In genomic region chr3:132317229-132317948, GRCh38 we compare ENCODE assay signal across 9 cellular contexts. TPM values are rescaled to one million over a fixed set of nuclear protein-coding genes. Genes with fewer than 3 reads are reported as not detected.
DNase-seq lines count a peak whose midpoint lies in the region; ATAC-seq, FAIRE-seq and TF ChIP-seq lines count a peak whose summit lies in the region.
"Had no signal": no experiment of that assay in that cellular context is flagged by ENCODE, and none has a peak within 500 bp of the region (broad histone marks: within the 10 kb centered on the region; RNA-seq: fewer than 3 reads in every experiment).

TSS of gene ACP3 (plus strand) at chr3:132317407. CDS start at chr3:132317457, 50 bp downstream.

- H2AFZ ChIP-seq in astrocyte (ENCODE audit: low read depth, low read length): peak within 1 kb of the TSS; percentile 57

- no peaks in the 10 kb centered on the region for H4K20me1 ChIP-seq in astrocyte (ENCODE audit: insufficient read depth, low read length)

- CTCF ChIA-PET in activated CD4-positive, alpha-beta T cell treated with anti-CD3 and anti-CD28 coated beads, Interleukin-2, amount 10 ng/mL, durations not matched to agents 7 days and 5 days (lab: Charles Lee): no interaction called here

- H3K27ac ChIP-seq in astrocyte (ENCODE audit: low read depth, low read length) (no peak within 1 kb of the TSS), thymus (ENCODE audit: low read depth) (peak within 1 kb of the TSS; percentile 33)

- H3K79me2 ChIP-seq in astrocyte (ENCODE audit: insufficient read depth, low read length): no peaks in the 10 kb centered on the region

- no peaks in the 10 kb centered on the region for H3K36me3 ChIP-seq in astrocyte (ENCODE audit: insufficient read depth, low read length)
- H3K36me3 ChIP-seq in thymus (ENCODE audit: control insufficient read depth, insufficient read depth): no peaks in the 10 kb centered on the region

- H3K27me3 ChIP-seq in astrocyte (ENCODE audit: insufficient read depth, low read length) (no peaks in the 10 kb centered on the region), thymus (ENCODE audit: control insufficient read depth, insufficient read depth) (no peaks in the 10 kb centered on the region)

- peaks cover 4% of the 10 kb centered on the region for H3K4me1 Mint-ChIP-seq in astrocyte (ENCODE audit: low read depth, unreplicated experiment)
- no peaks in the 10 kb centered on the region for H3K4me1 Mint-ChIP-seq in activated CD4-positive, alpha-beta T cell treated with anti-CD3 and anti-CD28 coated beads, Interleukin-2, amount 10 ng/mL, durations not matched to agents 24 days and 14 days
- H3K4me1 Mint-ChIP-seq in activated CD4-positive, alpha-beta T cell treated with anti-CD3 and anti-CD28 coated beads, Interleukin-2, amount 10 ng/mL, durations not matched to agents 7 days and 5 days: peaks cover 2% of the 10 kb centered on the region

- no peak for TF ChIP-seq CTCF in astrocyte (IDR thresholded peaks at IDR 0.05; ENCODE audit: insufficient read depth, low read depth, low read length)

- H3K36me3 Mint-ChIP-seq in astrocyte (ENCODE audit: low read depth, unreplicated experiment): no peaks in the 10 kb centered on the region
- H3K36me3 Mint-ChIP-seq in activated CD4-positive, alpha-beta T cell treated with anti-CD3 and anti-CD28 coated beads, Interleukin-2, amount 10 ng/mL, durations not matched to agents 24 days and 14 days (ENCODE audit: low read depth): no peaks in the 10 kb centered on the region
- no peaks in the 10 kb centered on the region for H3K36me3 Mint-ChIP-seq in activated CD4-positive, alpha-beta T cell treated with anti-CD3 and anti-CD28 coated beads, Interleukin-2, amount 10 ng/mL, durations not matched to agents 7 days and 5 days (ENCODE audit: low read depth)

- DNase-seq in LHCN-M2 (ENCODE audit: low read depth): peak; percentile 40
- peak; percentile 89 for DNase-seq in astrocyte (ENCODE audit: low read depth)
- DNase-seq in iPS-NIHi7 (ENCODE audit: extremely low spot score): peak; percentile 58
- no peak for DNase-seq in activated CD4-positive, alpha-beta T cell treated with anti-CD3 and anti-CD28 coated beads, Interleukin-2, amount 10 ng/mL, durations not matched to agents 24 days and 14 days
- DNase-seq in activated CD4-positive, alpha-beta T cell treated with anti-CD3 and anti-CD28 coated beads, Interleukin-2, amount 10 ng/mL, durations not matched to agents 7 days and 5 days: no peak
- no peak for DNase-seq in NCI-H1694 (lab: John Stamatoyannopoulos, UW)

- no peak within 1 kb of the TSS for H3K4me3 Mint-ChIP-seq in astrocyte (ENCODE audit: unreplicated experiment)
- no peak within 1 kb of the TSS for H3K4me3 Mint-ChIP-seq in activated CD4-positive, alpha-beta T cell treated with anti-CD3 and anti-CD28 coated beads, Interleukin-2, amount 10 ng/mL, durations not matched to agents 24 days and 14 days
- H3K4me3 Mint-ChIP-seq in activated CD4-positive, alpha-beta T cell treated with anti-CD3 and anti-CD28 coated beads, Interleukin-2, amount 10 ng/mL, durations not matched to agents 7 days and 5 days: no peak within 1 kb of the TSS

- no peak for FAIRE-seq in astrocyte (lab: Jason Lieb, UNC)

- intact Hi-C loops in activated CD4-positive, alpha-beta T cell treated with anti-CD3 and anti-CD28 coated beads, Interleukin-2, amount 10 ng/mL, durations not matched to agents 24 days and 14 days (cut with micrococcal nuclease): no loop called here

- H3K9me3 Mint-ChIP-seq in astrocyte (ENCODE audit: unreplicated experiment): peaks cover 4% of the 10 kb centered on the region
- H3K9me3 Mint-ChIP-seq in activated CD4-positive, alpha-beta T cell treated with anti-CD3 and anti-CD28 coated beads, Interleukin-2, amount 10 ng/mL, durations not matched to agents 24 days and 14 days: no peaks in the 10 kb centered on the region
- H3K9me3 Mint-ChIP-seq in activated CD4-positive, alpha-beta T cell treated with anti-CD3 and anti-CD28 coated beads, Interleukin-2, amount 10 ng/mL, durations not matched to agents 7 days and 5 days: no peaks in the 10 kb centered on the region

- peak; percentile 78 for ATAC-seq in GM18868 (IDR thresholded peaks at IDR 0.05; ENCODE audit: unreplicated experiment)

- peaks cover 12% of the 10 kb centered on the region for H3K4me1 ChIP-seq in astrocyte (ENCODE audit: insufficient read depth, low read length)
- no peaks in the 10 kb centered on the region for H3K4me1 ChIP-seq in thymus (ENCODE audit: control insufficient read depth, insufficient read depth, low read length)

- no peak within 1 kb of the TSS for H3K27ac Mint-ChIP-seq in astrocyte (ENCODE audit: unreplicated experiment)
- no peak within 1 kb of the TSS for H3K27ac Mint-ChIP-seq in activated CD4-positive, alpha-beta T cell treated with anti-CD3 and anti-CD28 coated beads, Interleukin-2, amount 10 ng/mL, durations not matched to agents 24 days and 14 days
- no peak within 1 kb of the TSS for H3K27ac Mint-ChIP-seq in activated CD4-positive, alpha-beta T cell treated with anti-CD3 and anti-CD28 coated beads, Interleukin-2, amount 10 ng/mL, durations not matched to agents 7 days and 5 days

- H3K4me2 ChIP-seq in astrocyte (ENCODE audit: low read length): peak within 1 kb of the TSS; percentile 66

- 37% methylated on average over 6 of the region's 6 CpGs for WGBS in thymus

- peaks cover 3% of the 10 kb centered on the region for H3K27me3 Mint-ChIP-seq in astrocyte (ENCODE audit: low read depth, unreplicated experiment)
- H3K27me3 Mint-ChIP-seq in activated CD4-positive, alpha-beta T cell treated with anti-CD3 and anti-CD28 coated beads, Interleukin-2, amount 10 ng/mL, durations not matched to agents 24 days and 14 days: peaks cover 8% of the 10 kb centered on the region
- peaks cover 7% of the 10 kb centered on the region for H3K27me3 Mint-ChIP-seq in activated CD4-positive, alpha-beta T cell treated with anti-CD3 and anti-CD28 coated beads, Interleukin-2, amount 10 ng/mL, durations not matched to agents 7 days and 5 days

- no peak within 1 kb of the TSS for H3K4me3 ChIP-seq in astrocyte (ENCODE audit: insufficient read depth, low read depth, low read length)
- H3K4me3 ChIP-seq in thymus (ENCODE audit: low read length): no peak within 1 kb of the TSS

- POLR2A ChIA-PET in activated CD4-positive, alpha-beta T cell treated with anti-CD3 and anti-CD28 coated beads, Interleukin-2, amount 10 ng/mL, durations not matched to agents 7 days and 5 days (lab: Charles Lee): no interaction called here

- H3K9ac ChIP-seq in astrocyte (ENCODE audit: low read length): no peak within 1 kb of the TSS

- H3K9me3 ChIP-seq in astrocyte (ENCODE audit: insufficient read depth, low read depth, low read length) (no peaks in the 10 kb centered on the region), thymus (ENCODE audit: control insufficient read depth) (no peaks in the 10 kb centered on the region)

RNA-seq across cellular contexts. Expression of gene ACP3, which starts in this region (rescaled TPM):
- total RNA-seq in LHCN-M2 (2014; rRNA removed) (0.80 and 1.7 TPM in 2 replicates), astrocyte (not detected in 2 replicates)
- not detected for polyA plus RNA-seq in LHCN-M2 (2012)
- 2.5 TPM for polyA plus RNA-seq in thymus
- total RNA-seq in activated CD4-positive, alpha-beta T cell treated with anti-CD3 and anti-CD28 coated beads, Interleukin-2, amount 10 ng/mL, durations not matched to agents 24 days and 14 days: not detected in 2 replicates
- total RNA-seq in activated CD4-positive, alpha-beta T cell treated with anti-CD3 and anti-CD28 coated beads, Interleukin-2, amount 10 ng/mL, durations not matched to agents 7 days and 5 days: not detected
- total RNA-seq: activated CD8-positive, alpha-beta memory T cell treated with anti-CD3 and anti-CD28 coated beads for 36 hours had no signal

Comparison
In these comparisons a context has a peak if more than half of its experiments do, and no peak if none do; other contexts are left out.
1. Peak in DNase-seq and H3K4me2 ChIP-seq in astrocyte; RNA of the gene not detected or under 1 TPM.
2. DNase-seq: peak in LHCN-M2 (single experiment) and iPS-NIHi7 (single experiment); none in activated CD4-positive, alpha-beta T cell treated with anti-CD3 and anti-CD28 coated beads, Interleukin-2, amount 10 ng/mL, durations not matched to agents 24 days and 14 days (single experiment), activated CD4-positive, alpha-beta T cell treated with anti-CD3 and anti-CD28 coated beads, Interleukin-2, amount 10 ng/mL, durations not matched to agents 7 days and 5 days (single experiment) and NCI-H1694 (single experiment).